Comparison of ENCODE assay signal across 8 cellular contexts in the genomic region with DNA sequence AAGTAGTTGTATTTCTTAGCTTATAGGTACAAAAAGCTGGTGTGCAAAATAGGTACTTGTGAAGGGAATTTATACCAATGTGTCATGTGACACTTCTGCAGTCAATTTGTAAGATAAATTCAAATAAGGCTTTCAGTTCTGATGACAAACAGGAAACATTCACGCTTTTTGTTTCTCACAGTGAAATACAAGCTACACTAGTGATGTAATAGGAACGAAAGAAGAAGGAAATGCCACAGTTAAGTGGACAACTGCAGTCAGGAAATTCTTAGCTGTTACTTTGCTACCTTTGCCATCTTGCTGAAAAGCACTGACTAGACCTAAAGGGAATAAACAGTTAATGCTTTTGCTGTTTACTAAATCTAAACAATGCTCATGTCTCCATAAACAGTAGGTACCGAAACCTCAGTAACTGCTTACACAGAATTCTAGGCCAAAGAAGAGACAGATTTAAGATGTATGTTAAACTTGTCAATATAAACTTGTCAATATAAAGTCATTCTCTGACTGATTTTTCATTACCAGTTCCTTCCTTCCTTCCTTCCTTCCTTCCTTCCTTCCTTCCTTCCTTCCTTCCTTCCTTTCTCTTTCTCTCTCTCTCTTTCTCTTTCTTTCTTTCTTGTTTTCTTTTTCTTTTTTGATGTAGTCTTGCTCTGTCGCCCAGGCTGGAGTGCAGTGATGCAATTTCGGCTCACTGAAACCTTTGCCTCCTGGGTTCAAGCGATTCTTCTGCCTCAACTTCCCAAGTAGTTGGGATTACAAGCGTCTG.
A peak's percentile ranks its signal among the peaks of the same experiment; 100 is the strongest.
DNase-seq lines count a peak whose midpoint lies in the region; ATAC-seq lines count a peak whose summit lies in the region.

No MANE protein-coding gene starts in this region.

- DNase-seq in DMS53 treated with DMSO at 0.1 percent for 48 hours (lab: John Stamatoyannopoulos, UW; ENCODE audit: unreplicated experiment) (peak; percentile 15), NCI-H1092 treated with DMSO at 0.1 percent for 48 hours (lab: John Stamatoyannopoulos, UW) (no peak), NCI-H146 treated with DMSO at 0.1 percent for 48 hours (lab: John Stamatoyannopoulos, UW; ENCODE audit: unreplicated experiment) (no peak), NCI-H1105 treated with DMSO at 0.1 percent for 48 hours (lab: John Stamatoyannopoulos, UW) (no peak), D341Med (ENCODE audit: low spot score) (no peak)
- peak; percentile 5 for DNase-seq in central memory CD4-positive, alpha-beta T cell

- ATAC-seq in GM19463 (IDR thresholded peaks at IDR 0.05; ENCODE audit: unreplicated experiment), result peak; percentile 86
- ATAC-seq in HG03432 (IDR thresholded peaks at IDR 0.05; ENCODE audit: unreplicated experiment), result peak; percentile 93

Comparison
In these comparisons a context has a peak if more than half of its experiments do, and no peak if none do; other contexts are left out.
1. DNase-seq: peak in DMS53 treated with DMSO at 0.1 percent for 48 hours (single experiment) and central memory CD4-positive, alpha-beta T cell (single experiment); none in NCI-H1092 treated with DMSO at 0.1 percent for 48 hours (single experiment), NCI-H146 treated with DMSO at 0.1 percent for 48 hours (single experiment), NCI-H1105 treated with DMSO at 0.1 percent for 48 hours (single experiment) and D341Med (single experiment).